23 cellular contexts compared by ENCODE assay signal in the genomic region with DNA sequence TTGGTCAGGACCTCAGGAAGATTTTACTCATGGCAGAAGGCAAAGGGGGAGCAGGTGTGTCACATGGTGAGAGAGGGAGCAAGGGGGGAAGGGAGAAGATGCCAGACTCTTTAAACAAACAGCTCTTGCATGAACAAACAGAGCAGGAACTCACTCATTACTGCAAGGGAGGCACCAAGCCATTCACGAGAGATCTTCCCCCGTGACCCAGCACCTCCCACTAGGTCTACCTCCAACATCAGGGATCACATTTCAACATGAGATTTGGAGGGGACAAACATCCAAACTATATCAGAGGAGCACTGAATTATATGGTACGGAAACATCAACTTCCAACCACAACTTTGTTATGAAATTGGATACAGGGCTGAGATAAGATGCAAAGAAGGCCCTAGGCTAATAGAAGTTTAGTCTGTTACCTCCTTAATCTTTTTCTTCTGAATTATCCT.
DNase-seq lines count a peak whose midpoint lies in the region; ATAC-seq and TF ChIP-seq lines count a peak whose summit lies in the region.
"Had no signal": no experiment of that assay in that cellular context is flagged by ENCODE, and none has a peak within 500 bp of the region (broad histone marks: within the 10 kb centered on the region; RNA-seq: fewer than 3 reads in every experiment).

No MANE protein-coding gene starts in this region.

- TF ChIP-seq CTCF in mesothelial cell of epicardium (IDR thresholded peaks at IDR 0.05; ENCODE audit: unreplicated experiment): no peak

- DNase-seq in NCI-H1417 (lab: John Stamatoyannopoulos, UW) (peak in 2 of 3 experiments; percentile 8 to 47), NCI-H1417 treated with DMSO at 0.1 percent for 48 hours (lab: John Stamatoyannopoulos, UW) (no peak), M059J (ENCODE audit: low read depth) (peak; percentile 8), SJCRH30 (peak; percentile 14 to 54), mesothelial cell of epicardium (ENCODE audit: low spot score in 2 of 2, unreplicated experiment in 2 of 2) (no peak), left cardiac atrium (no peak)
- DNase-seq: activated CD8-positive, alpha-beta T cell treated with anti-CD3 and anti-CD28 coated beads, Interleukin-2, amount 10 ng/mL, durations not matched to agents 7 days and 5 days; activated T-cell treated with anti-CD3 and anti-CD28 coated beads, Interleukin-2, amount 50 U/mL, for 72 hours; DMS79; effector memory CD4-positive, alpha-beta T cell; left ventricle myocardium inferior; mucosa of descending colon; NCI-H1105 treated with DMSO at 0.1 percent for 48 hours; NCI-H774; PC-9; stimulated activated CD4-positive, alpha-beta T cell treated with anti-CD3 and anti-CD28 coated beads, Interleukin-4, amount 100 ng/mL, for 24 hours; upper lobe of left lung had no signal

- intact Hi-C loops in left cardiac atrium (cut with DNase I): no loop called here

- H3K4me3 ChIP-seq in SJCRH30: no peak overlapping the region
- H3K4me3 ChIP-seq: left ventricle myocardium inferior, mucosa of descending colon, PC-9, SK-N-MC, upper lobe of left lung had no signal

- no peaks in the 10 kb centered on the region for H3K27me3 ChIP-seq in SJCRH30
- H3K27me3 ChIP-seq: neutrophil, upper lobe of left lung had no signal

- peaks cover 25% of the 10 kb centered on the region for H3K36me3 Mint-ChIP-seq in mesothelial cell of epicardium

- H3K36me3 ChIP-seq in SJCRH30: no peaks in the 10 kb centered on the region
- H3K36me3 ChIP-seq: left ventricle myocardium inferior, neutrophil, upper lobe of left lung had no signal

- H3K27ac ChIP-seq in SJCRH30: no peak overlapping the region
- H3K27ac ChIP-seq: left ventricle myocardium inferior, neutrophil, PC-9, SK-N-MC, upper lobe of left lung had no signal

- H3K4me3 Mint-ChIP-seq in mesothelial cell of epicardium: no peak overlapping the region
- H3K4me3 Mint-ChIP-seq: activated CD8-positive, alpha-beta T cell treated with anti-CD3 and anti-CD28 coated beads, Interleukin-2, amount 10 ng/mL, durations not matched to agents 7 days and 5 days; activated naive CD4-positive, alpha-beta T cell treated with anti-CD3 and anti-CD28 coated beads, Interleukin-2, amount 50 U/mL, for 24 hours; activated T-cell treated with anti-CD3 and anti-CD28 coated beads, Interleukin-2, amount 50 U/mL, for 72 hours had no signal

- peaks cover 32% of the 10 kb centered on the region for H3K4me1 Mint-ChIP-seq in mesothelial cell of epicardium

- H3K27me3 Mint-ChIP-seq in mesothelial cell of epicardium (ENCODE audit: low read depth): no peaks in the 10 kb centered on the region
- H3K27me3 Mint-ChIP-seq: activated naive CD4-positive, alpha-beta T cell treated with anti-CD3 and anti-CD28 coated beads, Interleukin-2, amount 50 U/mL, for 24 hours had no signal

- no peaks in the 10 kb centered on the region for H3K9me3 ChIP-seq in SJCRH30 (replicated peaks)
- H3K9me3 ChIP-seq: mucosa of descending colon, neutrophil had no signal

- peaks cover 17% of the 10 kb centered on the region for H3K9me3 Mint-ChIP-seq in mesothelial cell of epicardium

- ATAC-seq in left cardiac atrium (no peak), HG02642 (IDR thresholded peaks at IDR 0.05; ENCODE audit: poor library complexity, unreplicated experiment) (no peak), GM21825 (IDR thresholded peaks at IDR 0.05; ENCODE audit: unreplicated experiment) (no peak)
- ATAC-seq: activated CD4-positive, CD25-positive, alpha-beta regulatory T cell treated with anti-CD3 and anti-CD28 coated beads, Interleukin-2, amount 50 U/mL, for 24 hours; activated CD8-positive, alpha-beta T cell treated with anti-CD3 and anti-CD28 coated beads, Interleukin-2, amount 10 ng/mL, durations not matched to agents 7 days and 5 days; activated T-cell treated with anti-CD3 and anti-CD28 coated beads, Interleukin-2, amount 50 U/mL, for 72 hours; mucosa of descending colon had no signal

- H3K4me1 ChIP-seq in SJCRH30: peaks cover 8% of the 10 kb centered on the region; the same call in 1 of the 2 replicates
- H3K4me1 ChIP-seq: upper lobe of left lung had no signal

- peak overlapping the region; percentile 54 for H3K27ac Mint-ChIP-seq in mesothelial cell of epicardium
- H3K27ac Mint-ChIP-seq: activated CD8-positive, alpha-beta T cell treated with anti-CD3 and anti-CD28 coated beads, Interleukin-2, amount 10 ng/mL, durations not matched to agents 7 days and 5 days; activated naive CD4-positive, alpha-beta T cell treated with anti-CD3 and anti-CD28 coated beads, Interleukin-2, amount 50 U/mL, for 24 hours; activated T-cell treated with anti-CD3 and anti-CD28 coated beads, Interleukin-2, amount 50 U/mL, for 72 hours had no signal

Comparison
In these comparisons a context has a peak if more than half of its experiments do, and no peak if none do; other contexts are left out.
1. DNase-seq: peak in NCI-H1417 (2 of 3), M059J (single experiment) and SJCRH30 (2 of 2); none in NCI-H1417 treated with DMSO at 0.1 percent for 48 hours (single experiment), mesothelial cell of epicardium (0 of 2) and left cardiac atrium (single experiment).